Comparison of ENCODE assay signal across 9 cellular contexts in the genomic region with DNA sequence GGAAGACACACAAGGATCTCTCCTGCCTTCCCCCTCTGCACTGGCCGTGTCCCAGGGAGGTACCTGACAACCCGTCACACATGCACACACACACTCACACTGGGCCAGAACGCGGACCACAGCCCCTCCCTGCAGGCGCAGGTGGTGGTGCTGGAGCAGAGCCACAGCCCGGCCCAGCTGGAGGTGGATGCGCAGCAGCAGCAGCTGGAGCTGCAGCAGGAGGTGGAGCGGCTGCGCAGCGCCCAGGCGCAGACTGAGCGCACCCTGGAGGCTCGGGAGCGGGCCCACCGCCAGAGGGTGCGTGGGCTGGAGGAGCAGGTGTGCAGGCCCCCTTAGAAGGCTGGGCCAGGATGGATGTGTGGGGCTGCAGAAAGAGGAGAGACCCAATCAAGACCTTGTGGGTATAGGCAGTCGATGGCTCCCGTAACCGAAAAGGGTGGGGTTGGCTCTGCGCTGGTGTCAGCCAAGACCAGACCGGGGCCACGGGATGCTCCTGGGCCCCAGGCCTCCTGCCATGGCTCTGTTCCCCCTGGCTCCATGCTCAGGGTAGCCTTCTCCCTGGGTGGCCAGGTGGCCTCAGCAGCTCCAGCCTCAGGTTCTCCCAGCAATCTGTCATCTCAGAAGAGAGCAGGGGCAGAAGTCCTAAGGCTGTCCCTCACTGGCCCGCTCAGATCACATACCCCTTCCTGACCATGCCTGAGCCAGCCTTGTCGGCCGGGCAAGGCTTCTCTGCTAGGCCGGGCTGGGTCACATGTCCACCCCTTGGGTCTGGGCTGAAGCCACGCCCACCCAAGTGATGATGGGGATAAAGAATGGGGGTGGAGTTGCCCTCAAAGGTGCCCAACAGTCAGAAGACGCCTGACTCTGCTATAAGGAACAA. TPM values are rescaled to one million over a fixed set of nuclear protein-coding genes. Genes with fewer than 3 reads are reported as not detected.
DNase-seq lines count a peak whose midpoint lies in the region; ATAC-seq and TF ChIP-seq lines count a peak whose summit lies in the region.
"Had no signal": no experiment of that assay in that cellular context is flagged by ENCODE, and none has a peak within 500 bp of the region (broad histone marks: within the 10 kb centered on the region; RNA-seq: fewer than 3 reads in every experiment).

No MANE protein-coding gene starts in this region.

- H3K27me3 Mint-ChIP-seq in brain (no peaks in the 10 kb centered on the region), mesothelial cell of epicardium (ENCODE audit: low read depth) (no peaks in the 10 kb centered on the region)

- H3K4me1 ChIP-seq in HAP-1 = no peaks in the 10 kb centered on the region

- 0 out of 2 replicates have a peak, but pooled peaks cover 2% of the 10 kb centered on the region for H3K36me3 ChIP-seq in HAP-1 (replicated peaks)

- in situ Hi-C loops in G401 (cut with HindIII; ENCODE audit: low sequenced_read_pairs) (loop anchor here (5.0 kb wide), 1 partner anchor 71 kb away; no protein-coding TSS in a partner anchor), HAP-1 (cut with MboI; ENCODE audit: low sequenced_read_pairs) (no loop called here)

- peak overlapping the region in 1 of 5 experiments; percentile 24 for H3K4me3 Mint-ChIP-seq in brain
- no peak overlapping the region for H3K4me3 Mint-ChIP-seq in mesothelial cell of epicardium

- H3K27ac Mint-ChIP-seq in brain (peak overlapping the region in 4 of 5 experiments; percentile 41 to 89 (median 83)), mesothelial cell of epicardium (peak overlapping the region; percentile 87)

- H3K36me3 Mint-ChIP-seq in brain (peaks cover 11% of the 10 kb centered on the region), mesothelial cell of epicardium (peaks cover 13% of the 10 kb centered on the region)

- H3K9me3 Mint-ChIP-seq in brain (no peaks in the 10 kb centered on the region), mesothelial cell of epicardium (no peaks in the 10 kb centered on the region)

- TF ChIP-seq CTCF in brain (conservative IDR thresholded peaks at IDR 0.05) = no peak
- TF ChIP-seq CTCF in mesothelial cell of epicardium (IDR thresholded peaks at IDR 0.05; ENCODE audit: unreplicated experiment) = no peak

- H3K27me3 ChIP-seq in HAP-1 (ENCODE audit: low read depth) = no peaks in the 10 kb centered on the region
- H3K27me3 ChIP-seq: sigmoid colon had no signal

- ATAC-seq in GM21526 (IDR thresholded peaks at IDR 0.05; ENCODE audit: low FRiP score, unreplicated experiment) (no peak), HG03139 (IDR thresholded peaks at IDR 0.05; ENCODE audit: unreplicated experiment) (no peak)

- peaks cover 28% of the 10 kb centered on the region for H3K4me1 Mint-ChIP-seq in brain
- peaks cover 22% of the 10 kb centered on the region for H3K4me1 Mint-ChIP-seq in mesothelial cell of epicardium

- H3K9me3 ChIP-seq in HAP-1 = no peaks in the 10 kb centered on the region
- H3K9me3 ChIP-seq: sigmoid colon had no signal

- peak; percentile 46 for DNase-seq in G401 (ENCODE audit: low spot score)
- peak; percentile 17 for DNase-seq in NCI-H2107 (lab: John Stamatoyannopoulos, UW)
- no peak for DNase-seq in mesothelial cell of epicardium (ENCODE audit: low spot score in 2 of 2, unreplicated experiment in 2 of 2)
- no peak for DNase-seq in HAP-1 (ENCODE audit: low spot score in 2 of 2)
- no peak for DNase-seq in stimulated activated naive CD4-positive, alpha-beta T cell (lab: John Stamatoyannopoulos, UW)
- DNase-seq: sigmoid colon had no signal

- H3K4me3 ChIP-seq in HAP-1 = no peak overlapping the region
- H3K4me3 ChIP-seq: sigmoid colon had no signal

RNA-seq across cellular contexts. Expression of a gene that starts 8.8 kb away (rescaled TPM):
- 55.9 and 62.4 TPM in 2 replicates for total RNA-seq in G401 (2014; rRNA removed; shearing (Covaris generic))
- 162 TPM for polyA plus RNA-seq in brain (ENCODE audit: insufficient read depth, low read depth, low replicate concordance)
- total RNA-seq in mesothelial cell of epicardium = 445 to 466 TPM (median 459 TPM) in 3 replicates

RNA-seq across cellular contexts. Expression of a gene that starts 40.2 kb away (rescaled TPM):
- 34.5 and 38.9 TPM in 2 replicates for total RNA-seq in G401 (2014; rRNA removed; shearing (Covaris generic))
- polyA plus RNA-seq in brain (ENCODE audit: insufficient read depth, low read depth, low replicate concordance) = 132 TPM
- total RNA-seq in mesothelial cell of epicardium = 54.2 to 57.8 TPM (median 56.9 TPM) in 3 replicates

RNA-seq across cellular contexts. Expression of a gene that starts 49.8 kb away (rescaled TPM):
- total RNA-seq in G401 (2014; rRNA removed; shearing (Covaris generic)) = 29.7 and 64.4 TPM in 2 replicates
- 29.1 TPM for polyA plus RNA-seq in brain (ENCODE audit: insufficient read depth, low read depth, low replicate concordance)
- 81.3 to 86.4 TPM (median 86.1 TPM) in 3 replicates for total RNA-seq in mesothelial cell of epicardium

Comparison
In these comparisons a context has a peak if more than half of its experiments do, and no peak if none do; other contexts are left out.
1. DNase-seq: peak in G401 (single experiment) and NCI-H2107 (single experiment); none in mesothelial cell of epicardium (0 of 2), HAP-1 (0 of 2) and stimulated activated naive CD4-positive, alpha-beta T cell (0 of 6).